ENCODE assay signal across 8 cellular contexts in genomic region chr1:41382531-41383090, GRCh38. TPM values are rescaled to one million over a fixed set of nuclear protein-coding genes. Genes with fewer than 3 reads are reported as not detected.
DNase-seq lines count a peak whose midpoint lies in the region; ATAC-seq and TF ChIP-seq lines count a peak whose summit lies in the region.

No MANE protein-coding gene starts in this region.

- in situ Hi-C loops in astrocyte of the spinal cord (cut with HindIII; ENCODE audit: low sequenced_read_pairs) = no loop called here

- peaks cover 6% of the 10 kb centered on the region for H3K4me1 Mint-ChIP-seq in activated CD4-positive, alpha-beta T cell treated with anti-CD3 and anti-CD28 coated beads, Interleukin-2, amount 10 ng/mL, durations not matched to agents 24 days and 14 days
- H3K4me1 Mint-ChIP-seq in type B pancreatic cell (ENCODE audit: unreplicated experiment) = peaks cover 51% of the 10 kb centered on the region

- intact Hi-C loops in activated CD4-positive, alpha-beta T cell treated with anti-CD3 and anti-CD28 coated beads, Interleukin-2, amount 10 ng/mL, durations not matched to agents 24 days and 14 days (cut with micrococcal nuclease) = loop anchor here (2.0 kb wide), 1 partner anchor 16 kb away; no protein-coding TSS in a partner anchor

- H3K27me3 Mint-ChIP-seq in activated CD4-positive, alpha-beta T cell treated with anti-CD3 and anti-CD28 coated beads, Interleukin-2, amount 10 ng/mL, durations not matched to agents 24 days and 14 days = peaks cover 53% of the 10 kb centered on the region
- peaks cover 51% of the 10 kb centered on the region for H3K27me3 Mint-ChIP-seq in type B pancreatic cell

- peak overlapping the region; percentile 15 for H3K4me3 Mint-ChIP-seq in activated CD4-positive, alpha-beta T cell treated with anti-CD3 and anti-CD28 coated beads, Interleukin-2, amount 10 ng/mL, durations not matched to agents 24 days and 14 days
- peak overlapping the region; percentile 87 for H3K4me3 Mint-ChIP-seq in type B pancreatic cell

- H3K27ac Mint-ChIP-seq in activated CD4-positive, alpha-beta T cell treated with anti-CD3 and anti-CD28 coated beads, Interleukin-2, amount 10 ng/mL, durations not matched to agents 24 days and 14 days = peak overlapping the region; percentile 42
- no peak overlapping the region for H3K27ac Mint-ChIP-seq in type B pancreatic cell

- DNase-seq in activated CD4-positive, alpha-beta T cell treated with anti-CD3 and anti-CD28 coated beads, Interleukin-2, amount 10 ng/mL, durations not matched to agents 24 days and 14 days = no peak
- DNase-seq in activated CD4-positive, alpha-beta T cell treated with anti-CD3 and anti-CD28 coated beads, Interleukin-2, amount 50 U/mL, for 1 hour = no peak
- no peak for DNase-seq in astrocyte of the spinal cord (ENCODE audit: low read depth, low spot score)
- DNase-seq in left kidney (ENCODE audit: low read depth, low spot score) = peak; percentile 81
- DNase-seq in type B pancreatic cell (ENCODE audit: extremely low spot score, unreplicated experiment) = no peak
- DNase-seq in superior temporal gyrus (ENCODE audit: extremely low spot score) = no peak
- DNase-seq in activated CD4-positive, CD25-positive, alpha-beta regulatory T cell treated with anti-CD3 and anti-CD28 coated beads, Interleukin-2, amount 50 U/mL, for 72 hours = no peak

- TF ChIP-seq CTCF in astrocyte of the spinal cord (IDR thresholded peaks at IDR 0.05; ENCODE audit: low read depth, low read length) = no peak
- peak; percentile 3 for TF ChIP-seq CTCF in type B pancreatic cell (conservative IDR thresholded peaks at IDR 0.05)

- H3K9me3 Mint-ChIP-seq in activated CD4-positive, alpha-beta T cell treated with anti-CD3 and anti-CD28 coated beads, Interleukin-2, amount 10 ng/mL, durations not matched to agents 24 days and 14 days = no peaks in the 10 kb centered on the region
- H3K9me3 Mint-ChIP-seq in type B pancreatic cell = no peaks in the 10 kb centered on the region

- peak overlapping the region; percentile 29 for H3K4me3 ChIP-seq in astrocyte of the spinal cord (ENCODE audit: low read depth, low read length)

- peaks cover 1% of the 10 kb centered on the region for H3K36me3 Mint-ChIP-seq in activated CD4-positive, alpha-beta T cell treated with anti-CD3 and anti-CD28 coated beads, Interleukin-2, amount 10 ng/mL, durations not matched to agents 24 days and 14 days (ENCODE audit: low read depth)
- H3K36me3 Mint-ChIP-seq in type B pancreatic cell = peaks cover 10% of the 10 kb centered on the region

- no peak for ATAC-seq in GM19328 (IDR thresholded peaks at IDR 0.05; ENCODE audit: unreplicated experiment)

RNA-seq across cellular contexts. Expression of gene FOXO6, which starts 21.4 kb away (rescaled TPM):
- total RNA-seq in activated CD4-positive, alpha-beta T cell treated with anti-CD3 and anti-CD28 coated beads, Interleukin-2, amount 10 ng/mL, durations not matched to agents 24 days and 14 days = not detected in 2 replicates
- total RNA-seq in type B pancreatic cell (ENCODE audit: low replicate concordance) = 9.9 and 21.1 TPM in 2 replicates

Comparison
In these comparisons a context has a peak if more than half of its experiments do, and no peak if none do; other contexts are left out.
1. RNA of gene FOXO6, which starts 21.4 kb away (total RNA-seq): 9.9 to 21.1 TPM in type B pancreatic cell; not detected in activated CD4-positive, alpha-beta T cell treated with anti-CD3 and anti-CD28 coated beads, Interleukin-2, amount 10 ng/mL, durations not matched to agents 24 days and 14 days; every median in the first group is over 10 times any median in the second.